In the genomic region with DNA sequence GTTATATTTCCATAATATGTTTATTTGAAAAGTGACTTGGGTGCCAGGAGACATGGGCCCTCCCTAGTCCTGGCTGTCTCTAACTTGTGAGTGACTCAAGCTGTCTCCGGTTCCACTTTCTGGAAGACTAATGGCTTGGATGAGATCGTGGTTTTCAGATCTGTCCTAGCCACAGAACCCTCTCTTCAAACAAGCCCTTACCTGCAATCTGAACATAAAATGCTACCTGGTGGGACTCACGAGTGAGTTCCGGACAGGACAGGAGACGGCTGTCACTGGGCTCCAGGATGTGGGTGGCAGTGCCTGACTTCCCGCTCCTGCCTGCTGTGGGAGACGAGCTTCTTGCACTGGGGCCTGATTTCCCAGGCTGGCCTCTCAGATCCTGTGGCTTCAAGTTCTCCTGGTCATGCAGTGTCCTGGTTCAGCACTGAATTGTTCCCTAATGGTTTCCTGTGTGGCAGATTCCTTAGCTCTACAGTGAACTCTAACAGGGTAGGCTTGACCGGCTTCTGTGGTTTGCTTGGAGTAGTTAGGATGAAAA, we compare ENCODE assay signal across 11 cellular contexts. TPM values are rescaled to one million over a fixed set of nuclear protein-coding genes. Genes with fewer than 3 reads are reported as not detected.
DNase-seq lines count a peak whose midpoint lies in the region; ATAC-seq and TF ChIP-seq lines count a peak whose summit lies in the region.
"Had no signal": no experiment of that assay in that cellular context is flagged by ENCODE, and none has a peak within 500 bp of the region (broad histone marks: within the 10 kb centered on the region; RNA-seq: fewer than 3 reads in every experiment).

No MANE protein-coding gene starts in this region.

- DNase-seq in GM23248 (peak; percentile 60), WTC11 (ENCODE audit: low spot score) (no peak), fibroblast of mammary gland (ENCODE audit: low read depth) (peak; percentile 54), HCEC 1CT (no peak), NCI-H187 (lab: John Stamatoyannopoulos, UW) (no peak), trophoblast cell (no peak)
- DNase-seq in stimulated activated naive B cell treated with anti-CD40 and anti-IgM and Interleukin-4, amounts not matched to agents 10 μg/mL and 1 μg/mL and 100 μg/mL, for 72 hours = no peak
- DNase-seq: GDM1, NCI-H446, right cardiac atrium had no signal

- peaks cover 9% of the 10 kb centered on the region for H3F3A ChIP-seq in GM23248 (ENCODE audit: insufficient read depth)

- H2BK120ac ChIP-seq in trophoblast cell (ENCODE audit: insufficient read depth, low read length, poor library complexity) = no peak overlapping the region

- peaks cover 15% of the 10 kb centered on the region for H3K4me1 ChIP-seq in GM23248 (ENCODE audit: insufficient read depth)
- H3K4me1 ChIP-seq in trophoblast cell (ENCODE audit: control insufficient read depth in 1 of 2, insufficient read depth in 2 of 2, low read length in 2 of 2) = peaks cover 2 to 3% of the 10 kb centered on the region in 2 experiments

- no peaks in the 10 kb centered on the region for H3K79me1 ChIP-seq in trophoblast cell (ENCODE audit: low read length)

- H3K4ac ChIP-seq in trophoblast cell (ENCODE audit: low read depth, low read length) = no peak overlapping the region

- no peak overlapping the region for H3K23ac ChIP-seq in trophoblast cell (ENCODE audit: low read length)

- H3K4me2 ChIP-seq in GM23248 (ENCODE audit: unreplicated experiment) = no peak overlapping the region
- H3K4me2 ChIP-seq in trophoblast cell (ENCODE audit: low read length) = no peak overlapping the region

- H3K9ac ChIP-seq in GM23248 = no peak overlapping the region
- H3K9ac ChIP-seq in trophoblast cell (ENCODE audit: low read length) = no peak overlapping the region

- 47 to 58% methylated on average over 8 of the region's 8 CpGs for WGBS in GM23248 (ENCODE audit: low coverage in 1 of 2, low lambda C conversion rate in 2 of 2, missing lambda C conversion rate in 2 of 2), 2 experiments
- WGBS in trophoblast cell (ENCODE audit: extremely low coverage, insufficient coverage, insufficient read length) = no CpG with 5 or more reads among the region's 8 CpGs

- no peaks in the 10 kb centered on the region for H3K9me2 ChIP-seq in GM23248 (ENCODE audit: insufficient read depth)

- H3K36me3 ChIP-seq in GM23248 (ENCODE audit: low read depth) (no peaks in the 10 kb centered on the region), trophoblast cell (ENCODE audit: control insufficient read depth in 1 of 2, insufficient read depth in 2 of 2, low read length in 2 of 2) (peaks cover 0 to 3% of the 10 kb centered on the region in 2 experiments)

- H3K79me2 ChIP-seq in GM23248 (ENCODE audit: insufficient read depth) (peaks cover 14% of the 10 kb centered on the region), trophoblast cell (ENCODE audit: control insufficient read depth, insufficient read depth, low read length, poor library complexity) (no peaks in the 10 kb centered on the region)

- no peak for ATAC-seq in WTC11
- ATAC-seq in stimulated activated naive B cell treated with anti-CD40 and anti-IgM and Interleukin-4, amounts not matched to agents 10 μg/mL and 1 μg/mL and 100 μg/mL, for 72 hours (replicated peaks) = no peak

- peak overlapping the region; percentile 14; the same call in 1 of the 2 replicates for H3K27ac Mint-ChIP-seq in WTC11
- no peak overlapping the region for H3K27ac Mint-ChIP-seq in stimulated activated naive B cell treated with anti-CD40 and anti-IgM and Interleukin-4, amounts not matched to agents 10 μg/mL and 1 μg/mL and 100 μg/mL, for 72 hours

- H2AK5ac ChIP-seq in trophoblast cell (ENCODE audit: low read length) = no peak overlapping the region

- in situ Hi-C loops in GM23248 (cut with MboI) = no loop called here

- H3K18ac ChIP-seq in trophoblast cell (ENCODE audit: low read length) = no peak overlapping the region

- no peak for TF ChIP-seq CTCF in WTC11 (IDR thresholded peaks at IDR 0.05)
- TF ChIP-seq CTCF in fibroblast of mammary gland (conservative IDR thresholded peaks at IDR 0.05; ENCODE audit: control insufficient read depth, insufficient read depth, low read depth, low read length) = no peak

- H3K9me3 ChIP-seq in GM23248 (ENCODE audit: low read depth) (no peaks in the 10 kb centered on the region), trophoblast cell (ENCODE audit: insufficient read depth, low read depth, low read length) (peaks cover 1% of the 10 kb centered on the region)

- H4K91ac ChIP-seq in trophoblast cell (ENCODE audit: low read depth, low read length) = no peak overlapping the region

- H2BK5ac ChIP-seq in trophoblast cell (ENCODE audit: low read depth, low read length, poor library complexity) = no peak overlapping the region

- H3K4me3 Mint-ChIP-seq in WTC11 = no peak overlapping the region
- H3K4me3 Mint-ChIP-seq in stimulated activated naive B cell treated with anti-CD40 and anti-IgM and Interleukin-4, amounts not matched to agents 10 μg/mL and 1 μg/mL and 100 μg/mL, for 72 hours = no peak overlapping the region

- H4K20me1 ChIP-seq in GM23248 (ENCODE audit: insufficient read depth) = no peaks in the 10 kb centered on the region; the same call in 1 of the 2 replicates

- H2BK12ac ChIP-seq in trophoblast cell (ENCODE audit: low read length) = no peak overlapping the region

- no peak overlapping the region for H3K14ac ChIP-seq in trophoblast cell (ENCODE audit: low read length)

- H3K36me3 Mint-ChIP-seq in WTC11 = peaks cover 8% of the 10 kb centered on the region; the same call in 1 of the 2 replicates
- H3K36me3 Mint-ChIP-seq in stimulated activated naive B cell treated with anti-CD40 and anti-IgM and Interleukin-4, amounts not matched to agents 10 μg/mL and 1 μg/mL and 100 μg/mL, for 72 hours = peaks cover 15 to 25% of the 10 kb centered on the region in 2 donors

- no peaks in the 10 kb centered on the region for H3K27me3 ChIP-seq in GM23248 (replicated peaks; ENCODE audit: insufficient read depth)
- H3K27me3 ChIP-seq in trophoblast cell (ENCODE audit: insufficient read depth, low read length) = no peaks in the 10 kb centered on the region

- no peak overlapping the region for H4K12ac ChIP-seq in trophoblast cell (ENCODE audit: low read depth, low read length)

- CTCF ChIA-PET in WTC11 (lab: Charles Lee) = interaction anchor here (1.2 to 2.0 kb wide), 3 partner anchors 26 to 28 kb away, joined by 4 to 7 read pairs (median 5); a partner anchor contains a TSS

- H2AFZ ChIP-seq in GM23248 (no peak overlapping the region), trophoblast cell (ENCODE audit: insufficient read depth, low read length, poor library complexity) (no peak overlapping the region)

- no peaks in the 10 kb centered on the region for H3K27me3 Mint-ChIP-seq in WTC11 (ENCODE audit: low read depth)
- no peaks in the 10 kb centered on the region for H3K27me3 Mint-ChIP-seq in stimulated activated naive B cell treated with anti-CD40 and anti-IgM and Interleukin-4, amounts not matched to agents 10 μg/mL and 1 μg/mL and 100 μg/mL, for 72 hours

- POLR2A ChIA-PET in WTC11 (lab: Charles Lee) = interaction anchor here (1.2 kb wide), 1 partner anchor 13 kb away, joined by 4 read pairs; no protein-coding TSS in a partner anchor

- H3K4me1 Mint-ChIP-seq in WTC11 = peaks cover 14% of the 10 kb centered on the region
- H3K4me1 Mint-ChIP-seq in stimulated activated naive B cell treated with anti-CD40 and anti-IgM and Interleukin-4, amounts not matched to agents 10 μg/mL and 1 μg/mL and 100 μg/mL, for 72 hours = peaks cover 38 to 63% of the 10 kb centered on the region in 2 donors

- no peaks in the 10 kb centered on the region for H3K9me3 Mint-ChIP-seq in WTC11
- no peaks in the 10 kb centered on the region for H3K9me3 Mint-ChIP-seq in stimulated activated naive B cell treated with anti-CD40 and anti-IgM and Interleukin-4, amounts not matched to agents 10 μg/mL and 1 μg/mL and 100 μg/mL, for 72 hours

- H3K27ac ChIP-seq in GM23248 = no peak overlapping the region
- peak overlapping the region in 16 of 21 experiments; percentile 5 to 76 (median 49) for H3K27ac ChIP-seq in skin epidermis
- no peak overlapping the region for H3K27ac ChIP-seq in trophoblast cell (ENCODE audit: low read depth, low read length)

- no peak overlapping the region for H3K4me3 ChIP-seq in GM23248
- H3K4me3 ChIP-seq in fibroblast of mammary gland (ENCODE audit: control insufficient read depth, low read depth, low read length) = no peak overlapping the region
- H3K4me3 ChIP-seq in skin epidermis = no peak overlapping the region
- H3K4me3 ChIP-seq in trophoblast cell (ENCODE audit: low read depth, low read length) = no peak overlapping the region

- no peak overlapping the region for H4K8ac ChIP-seq in trophoblast cell (ENCODE audit: low read depth, low read length)

TF ChIP-seq in WTC11, 78 proteins besides CTCF, POLR2A, EP300 and RAD21 (continues in another document):
- TF ChIP-seq, protein P1, sequence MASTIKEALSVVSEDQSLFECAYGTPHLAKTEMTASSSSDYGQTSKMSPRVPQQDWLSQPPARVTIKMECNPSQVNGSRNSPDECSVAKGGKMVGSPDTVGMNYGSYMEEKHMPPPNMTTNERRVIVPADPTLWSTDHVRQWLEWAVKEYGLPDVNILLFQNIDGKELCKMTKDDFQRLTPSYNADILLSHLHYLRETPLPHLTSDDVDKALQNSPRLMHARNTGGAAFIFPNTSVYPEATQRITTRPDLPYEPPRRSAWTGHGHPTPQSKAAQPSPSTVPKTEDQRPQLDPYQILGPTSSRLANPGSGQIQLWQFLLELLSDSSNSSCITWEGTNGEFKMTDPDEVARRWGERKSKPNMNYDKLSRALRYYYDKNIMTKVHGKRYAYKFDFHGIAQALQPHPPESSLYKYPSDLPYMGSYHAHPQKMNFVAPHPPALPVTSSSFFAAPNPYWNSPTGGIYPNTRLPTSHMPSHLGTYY (CRISPR knock-in tag; IDR thresholded peaks at IDR 0.05) = no peak
- TF ChIP-seq, protein P2, sequence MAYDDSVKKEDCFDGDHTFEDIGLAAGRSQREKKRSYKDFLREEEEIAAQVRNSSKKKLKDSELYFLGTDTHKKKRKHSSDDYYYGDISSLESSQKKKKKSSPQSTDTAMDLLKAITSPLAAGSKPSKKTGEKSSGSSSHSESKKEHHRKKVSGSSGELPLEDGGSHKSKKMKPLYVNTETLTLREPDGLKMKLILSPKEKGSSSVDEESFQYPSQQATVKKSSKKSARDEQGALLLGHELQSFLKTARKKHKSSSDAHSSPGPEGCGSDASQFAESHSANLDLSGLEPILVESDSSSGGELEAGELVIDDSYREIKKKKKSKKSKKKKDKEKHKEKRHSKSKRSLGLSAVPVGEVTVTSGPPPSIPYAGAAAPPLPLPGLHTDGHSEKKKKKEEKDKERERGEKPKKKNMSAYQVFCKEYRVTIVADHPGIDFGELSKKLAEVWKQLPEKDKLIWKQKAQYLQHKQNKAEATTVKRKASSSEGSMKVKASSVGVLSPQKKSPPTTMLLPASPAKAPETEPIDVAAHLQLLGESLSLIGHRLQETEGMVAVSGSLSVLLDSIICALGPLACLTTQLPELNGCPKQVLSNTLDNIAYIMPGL (CRISPR knock-in tag; IDR thresholded peaks at IDR 0.05) = no peak
- no peak for TF ChIP-seq GRHL2 (CRISPR knock-in tag; IDR thresholded peaks at IDR 0.05; ENCODE audit: insufficient replicate concordance, severe bottlenecking)

RNA-seq across cellular contexts. Expression of a gene that starts 26.0 kb away (rescaled TPM):
- total RNA-seq in GM23248 (2014; rRNA removed; shearing (Covaris generic)) = 14.5 and 23.6 TPM in 2 replicates
- 23.5 and 23.7 TPM in 2 replicates for polyA plus RNA-seq in GM23248 (2016; fragmentation: Nextera tagmentation; extraction: Ambion mirVana)
- total RNA-seq in WTC11 (2021) = 30.6 to 42.5 TPM (median 40.7 TPM) in 3 replicates
- 45.0 and 46.4 TPM in 2 replicates for polyA plus RNA-seq in trophoblast cell (2013)

Comparison
In these comparisons a context has a peak if more than half of its experiments do, and no peak if none do; other contexts are left out.
1. DNase-seq: peak in GM23248 (single experiment) and fibroblast of mammary gland (single experiment); none in WTC11 (single experiment), HCEC 1CT (single experiment), NCI-H187 (0 of 2), stimulated activated naive B cell treated with anti-CD40 and anti-IgM and Interleukin-4, amounts not matched to agents 10 μg/mL and 1 μg/mL and 100 μg/mL, for 72 hours (single experiment) and trophoblast cell (0 of 2).
2. H3K27ac ChIP-seq: peak in skin epidermis (16 of 21); none in GM23248 (single experiment) and trophoblast cell (single experiment).